In genomic region chr5:169697518-169697890, GRCh38 we compare ENCODE assay signal across 16 cellular contexts.
"Had no signal": no experiment of that assay in that cellular context is flagged by ENCODE, and none has a peak within 500 bp of the region (broad histone marks: within the 10 kb centered on the region; RNA-seq: fewer than 3 reads in every experiment).

No MANE protein-coding gene starts in this region.

- H3K4me1 ChIP-seq: breast epithelium, psoas muscle had no signal

- H3K27me3 ChIP-seq: breast epithelium had no signal

- H3K9me3 Mint-ChIP-seq: activated CD4-positive, alpha-beta T cell treated with anti-CD3 and anti-CD28 coated beads, Interleukin-2, amount 10 ng/mL, durations not matched to agents 24 days and 14 days; natural killer cell treated with Interleukin-12 subunit alpha and Interleukin-12 subunit beta and Interleukin-15 and Interleukin-18, amount 100 ng/mL, for 72 hours; stimulated activated naive CD8-positive, alpha-beta T cell treated with anti-CD3 and anti-CD28 coated beads, Interleukin-15, Interleukin-2, amounts not matched to agents 100 ng/mL and 50 ng/mL, for 24 hours; T-helper 1 cell treated with Interleukin-12 subunit alpha and Interleukin-12 subunit beta and Interleukin-4 antibody, amounts not matched to agents 30 μg/mL and 1 μg/mL, for 36 hours; WTC11 had no signal

- H3K4me3 ChIP-seq: breast epithelium, psoas muscle had no signal

- H3K36me3 ChIP-seq: breast epithelium had no signal

- DNase-seq: activated CD4-positive, alpha-beta T cell treated with anti-CD3 and anti-CD28 coated beads, Interleukin-2, amount 10 ng/mL, durations not matched to agents 24 days and 14 days; activated CD8-positive, alpha-beta memory T cell treated with anti-CD3 and anti-CD28 coated beads for 24 hours; activated naive CD4-positive, alpha-beta T cell treated with anti-CD3 and anti-CD28 coated beads, Interleukin-2, amount 50 U/mL, for 16 hours; activated T-cell treated with anti-CD3 and anti-CD28 coated beads for 4 hours; dermis blood vessel endothelial cell; glutamatergic neuron; left colon; nucleus accumbens; psoas muscle; stimulated activated CD4-positive, alpha-beta T cell treated with anti-CD3 and anti-CD28 coated beads, Interleukin-2, amount 100 ng/mL, for 48 hours had no signal

- H3K27ac Mint-ChIP-seq: stimulated activated naive CD8-positive, alpha-beta T cell treated with anti-CD3 and anti-CD28 coated beads, Interleukin-15, Interleukin-2, amounts not matched to agents 100 ng/mL and 50 ng/mL, for 24 hours; T-helper 1 cell treated with Interleukin-12 subunit alpha and Interleukin-12 subunit beta and Interleukin-4 antibody, amounts not matched to agents 30 μg/mL and 1 μg/mL, for 36 hours; WTC11 had no signal

- H3K9me3 ChIP-seq: breast epithelium, psoas muscle had no signal

- H3K27me3 Mint-ChIP-seq: activated CD4-positive, alpha-beta T cell treated with anti-CD3 and anti-CD28 coated beads, Interleukin-2, amount 10 ng/mL, durations not matched to agents 24 days and 14 days; natural killer cell treated with Interleukin-12 subunit alpha and Interleukin-12 subunit beta and Interleukin-15 and Interleukin-18, amount 100 ng/mL, for 72 hours; stimulated activated naive CD8-positive, alpha-beta T cell treated with anti-CD3 and anti-CD28 coated beads, Interleukin-15, Interleukin-2, amounts not matched to agents 100 ng/mL and 50 ng/mL, for 24 hours had no signal

- H3K27ac ChIP-seq: breast epithelium, psoas muscle had no signal

- H3K4me3 Mint-ChIP-seq: activated CD4-positive, alpha-beta T cell treated with anti-CD3 and anti-CD28 coated beads, Interleukin-2, amount 10 ng/mL, durations not matched to agents 24 days and 14 days; natural killer cell treated with Interleukin-12 subunit alpha and Interleukin-12 subunit beta and Interleukin-15 and Interleukin-18, amount 100 ng/mL, for 72 hours; stimulated activated naive CD8-positive, alpha-beta T cell treated with anti-CD3 and anti-CD28 coated beads, Interleukin-15, Interleukin-2, amounts not matched to agents 100 ng/mL and 50 ng/mL, for 24 hours; T-helper 1 cell treated with Interleukin-12 subunit alpha and Interleukin-12 subunit beta and Interleukin-4 antibody, amounts not matched to agents 30 μg/mL and 1 μg/mL, for 36 hours; WTC11 had no signal

- ATAC-seq: left colon; natural killer cell treated with Interleukin-12 subunit alpha and Interleukin-12 subunit beta and Interleukin-15 and Interleukin-18, amount 100 ng/mL, for 72 hours; psoas muscle; sciatic nerve; WTC11 had no signal

- H3K36me3 Mint-ChIP-seq: WTC11 had no signal
